In genomic region chr20:49904440-49905214, GRCh38 we compare ENCODE assay signal across 18 cellular contexts. TPM values are rescaled to one million over a fixed set of nuclear protein-coding genes. Genes with fewer than 3 reads are reported as not detected.
A peak's percentile ranks its signal among the peaks of the same experiment; 100 is the strongest.
DNase-seq lines count a peak whose midpoint lies in the region; ATAC-seq, FAIRE-seq and TF ChIP-seq lines count a peak whose summit lies in the region.
"Had no signal": no experiment of that assay in that cellular context is flagged by ENCODE, and none has a peak within 500 bp of the region (broad histone marks: within the 10 kb centered on the region; RNA-seq: fewer than 3 reads in every experiment).

No MANE protein-coding gene starts in this region.

- peaks cover 10% of the 10 kb centered on the region for H3K36me3 ChIP-seq in astrocyte (ENCODE audit: insufficient read depth, low read length)
- peaks cover 31 to 48% of the 10 kb centered on the region in 2 experiments for H3K36me3 ChIP-seq in HepG2 (replicated peaks in 1 of 2; ENCODE audit: control insufficient read depth in 1 of 2, insufficient read depth in 2 of 2, low read length in 2 of 2)
- peaks cover 0 to 65% (median 29%) of the 10 kb centered on the region in 4 donors for H3K36me3 ChIP-seq in sigmoid colon

- H3K27me3 ChIP-seq in astrocyte (ENCODE audit: insufficient read depth, low read length) (no peaks in the 10 kb centered on the region), HepG2 (ENCODE audit: control insufficient read depth in 1 of 2, insufficient read depth in 2 of 2, low read length in 2 of 2) (no peaks in the 10 kb centered on the region), sigmoid colon (no peaks in the 10 kb centered on the region)

- no peak overlapping the region for H3K27ac ChIP-seq in astrocyte (ENCODE audit: low read depth, low read length)
- H3K27ac ChIP-seq in HepG2 (ENCODE audit: extremely low read length, insufficient read depth, low read length) = peak overlapping the region; percentile 48
- no peak overlapping the region for H3K27ac ChIP-seq in sigmoid colon

- H3K4me3 Mint-ChIP-seq in astrocyte (ENCODE audit: unreplicated experiment) = no peak overlapping the region
- H3K4me3 Mint-ChIP-seq: B cell; CD4-positive, alpha-beta T cell; HFFc6; IgD-negative memory B cell had no signal

- H3K4me3 ChIP-seq in astrocyte (ENCODE audit: insufficient read depth, low read depth, low read length) (no peak overlapping the region), HepG2 (replicated peaks in 1 of 3; ENCODE audit: insufficient read depth in 1 of 3, low read depth in 2 of 3, low read length in 3 of 3) (no peak overlapping the region), sigmoid colon (no peak overlapping the region)

- H3K9ac ChIP-seq in astrocyte (ENCODE audit: low read length) (no peak overlapping the region), HepG2 (ENCODE audit: insufficient read depth, low read depth, low read length) (no peak overlapping the region)

- in situ Hi-C loops in HepG2 (cut with HindIII; ENCODE audit: extremely low pct_ligation_motif_present, low pct_unique_long_range_greater_than_20kb) = no loop called here

- H3K4me1 ChIP-seq in astrocyte (ENCODE audit: insufficient read depth, low read length) (no peaks in the 10 kb centered on the region), HepG2 (ENCODE audit: insufficient read depth, low read length) (peaks cover 46% of the 10 kb centered on the region), sigmoid colon (peaks cover 0 to 12% (median 6%) of the 10 kb centered on the region in 4 donors)

- peaks cover 11% of the 10 kb centered on the region for H3K36me3 Mint-ChIP-seq in astrocyte (ENCODE audit: low read depth, unreplicated experiment)

- intact Hi-C loops in HepG2 (cut with micrococcal nuclease; ENCODE audit: unreplicated experiment) (no loop called here), sigmoid colon (cut with DNase I) (no loop called here)

- peaks cover 44% of the 10 kb centered on the region for H4K20me1 ChIP-seq in astrocyte (ENCODE audit: insufficient read depth, low read length)
- H4K20me1 ChIP-seq in HepG2 (ENCODE audit: insufficient read depth, low read length) = no peaks in the 10 kb centered on the region

- no peaks in the 10 kb centered on the region for H3K9me3 ChIP-seq in astrocyte (ENCODE audit: insufficient read depth, low read depth, low read length)
- H3K9me3 ChIP-seq in HepG2 (ENCODE audit: low read length) = no peaks in the 10 kb centered on the region
- H3K9me3 ChIP-seq in sigmoid colon = no peaks in the 10 kb centered on the region

- H3K9me3 Mint-ChIP-seq in astrocyte (ENCODE audit: unreplicated experiment) = no peaks in the 10 kb centered on the region
- H3K9me3 Mint-ChIP-seq: CD4-positive, alpha-beta T cell; HFFc6; IgD-negative memory B cell had no signal

- TF ChIP-seq EP300 in HepG2 (IDR thresholded peaks at IDR 0.05; ENCODE audit: low read depth in 2 of 2, low read length in 2 of 2) (peak in 1 of 2 experiments; percentile 42; a peak in 1 of 4 replicates), HepG2 (CRISPR knock-in tag; IDR thresholded peaks at IDR 0.05; ENCODE audit: borderline replicate concordance) (no peak), sigmoid colon (IDR thresholded peaks at IDR 0.05) (no peak)

- no peak overlapping the region for H3K4me2 ChIP-seq in astrocyte (ENCODE audit: low read length)
- peak overlapping the region; percentile 9; the same call in 1 of the 2 replicates for H3K4me2 ChIP-seq in HepG2 (ENCODE audit: low read depth, low read length)

- no peaks in the 10 kb centered on the region for H3K27me3 Mint-ChIP-seq in astrocyte (ENCODE audit: low read depth, unreplicated experiment)
- H3K27me3 Mint-ChIP-seq: B cell; CD4-positive, alpha-beta T cell; IgD-negative memory B cell had no signal

- peak; percentile 41 for ATAC-seq in HepG2
- no peak for ATAC-seq in GM18519 (IDR thresholded peaks at IDR 0.05; ENCODE audit: low FRiP score, unreplicated experiment)
- no peak for ATAC-seq in GM19467 (IDR thresholded peaks at IDR 0.05; ENCODE audit: unreplicated experiment)

- no peak for TF ChIP-seq RAD21 in HepG2 (CRISPR knock-in tag; IDR thresholded peaks at IDR 0.05)

- H3K4me1 Mint-ChIP-seq in astrocyte (ENCODE audit: low read depth, unreplicated experiment) = no peaks in the 10 kb centered on the region
- H3K4me1 Mint-ChIP-seq: B cell, IgD-negative memory B cell had no signal

- peak overlapping the region; percentile 34 for H3K27ac Mint-ChIP-seq in astrocyte (ENCODE audit: unreplicated experiment)
- H3K27ac Mint-ChIP-seq: B cell, HFFc6 had no signal

- no peak for DNase-seq in GM12891 (ENCODE audit: insufficient read length, low spot score)
- DNase-seq in astrocyte (ENCODE audit: low read depth) = no peak
- peak; percentile 48 for DNase-seq in HepG2 (ENCODE audit: low spot score)
- peak; percentile 32 for DNase-seq in sigmoid colon
- no peak for DNase-seq in NCI-H2107 treated with DMSO at 0.1 percent for 48 hours (lab: John Stamatoyannopoulos, UW; ENCODE audit: unreplicated experiment)
- DNase-seq in nucleus accumbens (lab: John Stamatoyannopoulos, UW) = no peak
- DNase-seq: C1 segment of cervical spinal cord; Calu3; CD4-positive, alpha-beta T cell; DMS 273 treated with DMSO at 0.1 percent for 48 hours; HCEC 1CT; HFFc6 had no signal

- H2AFZ ChIP-seq in astrocyte (ENCODE audit: low read depth, low read length) = no peak overlapping the region
- H2AFZ ChIP-seq in HepG2 (ENCODE audit: low read length) = no peak overlapping the region

- TF ChIP-seq CTCF in astrocyte (IDR thresholded peaks at IDR 0.05; ENCODE audit: insufficient read depth, low read depth, low read length) (no peak), HepG2 (CRISPR knock-in tag; IDR thresholded peaks at IDR 0.05) (no peak), sigmoid colon (IDR thresholded peaks at IDR 0.05) (no peak)

- BruUV-seq in HepG2 (replicated peaks; lab: Mats Ljungman, UMichigan) = no TSS peak

- TF ChIP-seq POLR2A in GM12891 (IDR thresholded peaks at IDR 0.05; ENCODE audit: low read depth, low read length) (no peak), HepG2 (IDR thresholded peaks at IDR 0.05; ENCODE audit: insufficient read depth in 1 of 2, low read depth in 2 of 2, low read length in 2 of 2) (peak in 1 of 2 experiments; percentile 15; a peak in 1 of 4 replicates), sigmoid colon (IDR thresholded peaks at IDR 0.05) (no peak)

- H3K79me2 ChIP-seq in astrocyte (ENCODE audit: insufficient read depth, low read length) = peaks cover 27% of the 10 kb centered on the region
- H3K79me2 ChIP-seq in HepG2 (ENCODE audit: insufficient read depth, low read length) = peaks cover 6% of the 10 kb centered on the region

- FAIRE-seq in GM12891 (lab: Jason Lieb, UNC) (no peak), astrocyte (lab: Jason Lieb, UNC) (no peak), HepG2 (lab: Jason Lieb, UNC) (peak; percentile 87)
- FAIRE-seq: A204.1, GM19239 had no signal

- 72% methylated on average over 17 of the region's 17 CpGs for WGBS in HepG2 (ENCODE audit: low lambda C conversion rate)
- WGBS in sigmoid colon, 2 donors = 90 to 93% methylated on average over 17 of the region's 17 CpGs

- CTCF ChIA-PET in HepG2 (lab: Yijun Ruan, JAX; ENCODE audit: low intra/inter-chr PET ratio, low total read pairs) = no interaction called here

- POLR2A ChIA-PET in HepG2 (lab: Yijun Ruan, JAX) = interaction anchor here (0.6 to 5.0 kb wide), 5 partner anchors 10 to 247 kb away, joined by 3 to 36 read pairs (median 3); partner anchors contain the start of gene SPATA2

RNA-seq across cellular contexts. Expression of gene SPATA2, which starts 10.7 kb away (rescaled TPM):
- 5.6 TPM for polyA plus RNA-seq in GM12891 (2012; ENCODE audit: low read depth, missing spikeins)
- total RNA-seq in astrocyte (7.2 and 7.3 TPM in 2 replicates), HepG2 (2016; rRNA removed; fragmentation: Illumina TruSeq; extraction: Trizol) (3.2 and 4.3 TPM in 2 replicates), sigmoid colon (1 to 10 TPM; 2.1 to 4.7 (median 2.7) TPM)
- total RNA-seq in HepG2 (2016; cell fraction: cytosol; rRNA removed; fragmentation: Illumina TruSeq; extraction: Trizol; ENCODE audit: low read depth) = 1.9 TPM in 2 replicates
- total RNA-seq in HepG2 (2016; cell fraction: insoluble cytoplasmic fraction; rRNA removed; fragmentation: Illumina TruSeq; extraction: Trizol) = 3.3 and 3.4 TPM in 2 replicates
- total RNA-seq in HepG2 (2016; cell fraction: membrane; rRNA removed; fragmentation: Illumina TruSeq; extraction: Trizol) = 5.6 and 6.9 TPM in 2 replicates
- total RNA-seq in HepG2 (2016; cell fraction: nucleus; rRNA removed; fragmentation: Illumina TruSeq; extraction: Trizol) = 3.5 and 4.4 TPM in 2 replicates
- polyA plus RNA-seq in HepG2 (2011; rRNA removed) (8.7 and 9.5 TPM in 2 replicates), sigmoid colon (10 to 100 TPM; 10.7 to 12.5 (median 10.8) TPM)
- polyA plus RNA-seq in HepG2 (2011; cell fraction: cytosol; rRNA removed) = 6.2 and 6.7 TPM in 2 replicates
- 9.5 and 9.7 TPM in 2 replicates for polyA plus RNA-seq in HepG2 (2011; cell fraction: nucleus; rRNA removed)
- polyA plus RNA-seq in HepG2 (2012) = 7.5 and 8.6 TPM in 2 replicates
- polyA plus RNA-seq in HepG2 (2016; cell fraction: cytosol; fragmentation: Illumina TruSeq; extraction: Trizol; ENCODE audit: low read depth) = 2.9 and 3.5 TPM in 2 replicates
- 8.7 and 11.5 TPM in 2 replicates for polyA plus RNA-seq in HepG2 (2016; cell fraction: insoluble cytoplasmic fraction; fragmentation: Illumina TruSeq; extraction: Trizol; ENCODE audit: low read depth)
- polyA plus RNA-seq in HepG2 (2016; cell fraction: membrane; fragmentation: Illumina TruSeq; extraction: Trizol; ENCODE audit: low read depth) = 9.3 and 9.7 TPM in 2 replicates
- 11.3 and 13.5 TPM in 2 replicates for polyA plus RNA-seq in HepG2 (2016; cell fraction: nucleus; fragmentation: Illumina TruSeq; extraction: Trizol; ENCODE audit: insufficient read depth, low read depth)
- 11.4 and 11.8 TPM in 2 replicates for polyA minus RNA-seq in HepG2 (2011; rRNA and poly(A)+ RNA removed; ENCODE audit: low replicate concordance)
- polyA minus RNA-seq in HepG2 (2011; cell fraction: cytosol; rRNA and poly(A)+ RNA removed) = 6.0 and 6.9 TPM in 2 replicates
- 5.5 and 6.7 TPM in 2 replicates for polyA minus RNA-seq in HepG2 (2011; cell fraction: nucleus; rRNA and poly(A)+ RNA removed)

RNA-seq across cellular contexts. Expression of gene RNF114, which starts 31.6 kb away (rescaled TPM):
- polyA plus RNA-seq in GM12891 (2012; ENCODE audit: low read depth, missing spikeins) = 44.1 TPM
- total RNA-seq in astrocyte = 59.4 and 62.7 TPM in 2 replicates
- 119 and 137 TPM in 2 replicates for total RNA-seq in HepG2 (2016; rRNA removed; fragmentation: Illumina TruSeq; extraction: Trizol)
- total RNA-seq in HepG2 (2016; cell fraction: cytosol; rRNA removed; fragmentation: Illumina TruSeq; extraction: Trizol; ENCODE audit: low read depth) = 20.7 and 21.9 TPM in 2 replicates
- total RNA-seq in HepG2 (2016; cell fraction: insoluble cytoplasmic fraction; rRNA removed; fragmentation: Illumina TruSeq; extraction: Trizol) = 117 and 134 TPM in 2 replicates
- 58.2 and 60.7 TPM in 2 replicates for total RNA-seq in HepG2 (2016; cell fraction: membrane; rRNA removed; fragmentation: Illumina TruSeq; extraction: Trizol)
- 54.0 and 64.8 TPM in 2 replicates for total RNA-seq in HepG2 (2016; cell fraction: nucleus; rRNA removed; fragmentation: Illumina TruSeq; extraction: Trizol)
- 120 and 126 TPM in 2 replicates for polyA plus RNA-seq in HepG2 (2011; rRNA removed)
- polyA plus RNA-seq in HepG2 (2011; cell fraction: cytosol; rRNA removed) = 177 and 201 TPM in 2 replicates
- polyA plus RNA-seq in HepG2 (2011; cell fraction: nucleus; rRNA removed) = 108 and 112 TPM in 2 replicates
- 108 and 111 TPM in 2 replicates for polyA plus RNA-seq in HepG2 (2012)
- 27.1 and 29.4 TPM in 2 replicates for polyA plus RNA-seq in HepG2 (2016; cell fraction: cytosol; fragmentation: Illumina TruSeq; extraction: Trizol; ENCODE audit: low read depth)
- polyA plus RNA-seq in HepG2 (2016; cell fraction: insoluble cytoplasmic fraction; fragmentation: Illumina TruSeq; extraction: Trizol; ENCODE audit: low read depth) = 140 and 169 TPM in 2 replicates
- polyA plus RNA-seq in HepG2 (2016; cell fraction: membrane; fragmentation: Illumina TruSeq; extraction: Trizol; ENCODE audit: low read depth) = 33.3 and 36.2 TPM in 2 replicates
- polyA plus RNA-seq in HepG2 (2016; cell fraction: nucleus; fragmentation: Illumina TruSeq; extraction: Trizol; ENCODE audit: insufficient read depth, low read depth) = 104 and 116 TPM in 2 replicates
- 71.3 and 124 TPM in 2 replicates for polyA minus RNA-seq in HepG2 (2011; rRNA and poly(A)+ RNA removed; ENCODE audit: low replicate concordance)
- 93.0 and 100 TPM in 2 replicates for polyA minus RNA-seq in HepG2 (2011; cell fraction: cytosol; rRNA and poly(A)+ RNA removed)
- 73.1 and 76.2 TPM in 2 replicates for polyA minus RNA-seq in HepG2 (2011; cell fraction: nucleus; rRNA and poly(A)+ RNA removed)
- 100 to 1,000 TPM; 121 to 151 (median 136) TPM for total RNA-seq in sigmoid colon
- 10 to 100 TPM; 59.5 to 61.7 (median 61.0) TPM for polyA plus RNA-seq in sigmoid colon

Comparison
In these comparisons a context has a peak if more than half of its experiments do, and no peak if none do; other contexts are left out.
1. DNase-seq: peak in HepG2 (single experiment) and sigmoid colon (single experiment); none in GM12891 (single experiment), astrocyte (single experiment), NCI-H2107 treated with DMSO at 0.1 percent for 48 hours (single experiment) and nucleus accumbens (0 of 56).